In genomic region chr1:162397039-162397448, GRCh38 we compare ENCODE assay signal across 21 cellular contexts. TPM values are rescaled to one million over a fixed set of nuclear protein-coding genes. Genes with fewer than 3 reads are reported as not detected.
DNase-seq lines count a peak whose midpoint lies in the region; ATAC-seq and TF ChIP-seq lines count a peak whose summit lies in the region.
"Had no signal": no experiment of that assay in that cellular context is flagged by ENCODE, and none has a peak within 500 bp of the region (broad histone marks: within the 10 kb centered on the region; RNA-seq: fewer than 3 reads in every experiment).

No MANE protein-coding gene starts in this region.

- peaks cover 0 to under 1% of the 10 kb centered on the region in 2 donors for H3K4me1 ChIP-seq in left lung
- H3K4me1 ChIP-seq: upper lobe of right lung had no signal

- H3K4me3 ChIP-seq in fibroblast of pulmonary artery (replicated peaks; ENCODE audit: low read depth, low read length): no peak overlapping the region
- no peak overlapping the region for H3K4me3 ChIP-seq in left lung
- H3K4me3 ChIP-seq: skin epidermis, upper lobe of right lung had no signal

- H3K9me3 Mint-ChIP-seq in activated naive CD8-positive, alpha-beta T cell treated with anti-CD3 and anti-CD28 coated beads, Interleukin-2, amount 50 U/mL, for 24 hours: no peaks in the 10 kb centered on the region
- no peaks in the 10 kb centered on the region for H3K9me3 Mint-ChIP-seq in activated naive CD8-positive, alpha-beta T cell treated with anti-CD3 and anti-CD28 coated beads for 36 hours
- H3K9me3 Mint-ChIP-seq: activated naive CD4-positive, alpha-beta T cell treated with anti-CD3 and anti-CD28 coated beads, Interleukin-2, amount 50 U/mL, for 24 hours; stimulated activated effector memory CD8-positive, alpha-beta T cell treated with anti-CD3 and anti-CD28 coated beads, Interleukin-12 subunit alpha, Interleukin-12 subunit beta, amount 100 ng/mL, for 72 hours had no signal

- no peaks in the 10 kb centered on the region for H3K9me3 ChIP-seq in left lung
- H3K9me3 ChIP-seq: upper lobe of right lung had no signal

- H3K27me3 Mint-ChIP-seq in activated naive CD8-positive, alpha-beta T cell treated with anti-CD3 and anti-CD28 coated beads, Interleukin-2, amount 50 U/mL, for 24 hours: peaks cover 16% of the 10 kb centered on the region
- H3K27me3 Mint-ChIP-seq in activated naive CD8-positive, alpha-beta T cell treated with anti-CD3 and anti-CD28 coated beads for 36 hours: peaks cover 36% of the 10 kb centered on the region

- TF ChIP-seq CTCF in fibroblast of pulmonary artery (IDR thresholded peaks at IDR 0.05; ENCODE audit: low read length, missing control alignments) (peak; percentile 7), GM20000 (IDR thresholded peaks at IDR 0.05; ENCODE audit: extremely low read depth, missing control alignments) (no peak), left lung (IDR thresholded peaks at IDR 0.05) (no peak)

- peak; percentile 24 for ATAC-seq in activated naive CD8-positive, alpha-beta T cell treated with anti-CD3 and anti-CD28 coated beads, Interleukin-2, amount 50 U/mL, for 24 hours
- ATAC-seq in sciatic nerve: peak; percentile 74
- no peak for ATAC-seq in left lung
- no peak for ATAC-seq in GM18868 (IDR thresholded peaks at IDR 0.05; ENCODE audit: unreplicated experiment)
- ATAC-seq: upper lobe of right lung had no signal

- H3K27ac ChIP-seq in left lung: no peak overlapping the region
- H3K27ac ChIP-seq: skin epidermis, upper lobe of right lung had no signal

- in situ Hi-C loops in SK-MEL-5 (cut with HindIII; ENCODE audit: low pct_unique_long_range_greater_than_20kb, low sequenced_read_pairs): no loop called here

- no peaks in the 10 kb centered on the region for H3K36me3 Mint-ChIP-seq in activated naive CD8-positive, alpha-beta T cell treated with anti-CD3 and anti-CD28 coated beads, Interleukin-2, amount 50 U/mL, for 24 hours (ENCODE audit: low read depth)
- no peaks in the 10 kb centered on the region for H3K36me3 Mint-ChIP-seq in activated naive CD8-positive, alpha-beta T cell treated with anti-CD3 and anti-CD28 coated beads for 36 hours
- H3K36me3 Mint-ChIP-seq: activated naive CD4-positive, alpha-beta T cell treated with anti-CD3 and anti-CD28 coated beads, Interleukin-2, amount 50 U/mL, for 24 hours; stimulated activated effector memory CD8-positive, alpha-beta T cell treated with anti-CD3 and anti-CD28 coated beads, Interleukin-12 subunit alpha, Interleukin-12 subunit beta, amount 100 ng/mL, for 72 hours had no signal

- intact Hi-C loops in sciatic nerve (cut with DNase I) (no loop called here), left lung (cut with DNase I) (no loop called here)

- no peak for DNase-seq in activated naive CD8-positive, alpha-beta T cell treated with anti-CD3 and anti-CD28 coated beads, Interleukin-2, amount 50 U/mL, for 24 hours
- no peak for DNase-seq in activated naive CD8-positive, alpha-beta T cell treated with anti-CD3 and anti-CD28 coated beads for 36 hours
- peak; percentile 11 for DNase-seq in SK-MEL-5 (ENCODE audit: low read depth, low spot score)
- peak; percentile 32 for DNase-seq in fibroblast of pulmonary artery (ENCODE audit: low read depth)
- no peak for DNase-seq in sciatic nerve (ENCODE audit: low spot score)
- no peak for DNase-seq in GM20000 (ENCODE audit: low spot score)
- no peak for DNase-seq in left lung
- DNase-seq: activated CD4-positive, alpha-beta T cell treated with anti-CD3 and anti-CD28 coated beads, Interleukin-2, amount 50 U/mL, for 1 hour; effector CD4-positive, alpha-beta T cell; NCI-H1092 treated with DMSO at 0.1 percent for 48 hours; NCI-H2171 treated with DMSO at 0.1 percent for 48 hours; SIG-M5; T1000; upper lobe of right lung had no signal

- H3K27ac Mint-ChIP-seq in activated naive CD8-positive, alpha-beta T cell treated with anti-CD3 and anti-CD28 coated beads, Interleukin-2, amount 50 U/mL, for 24 hours: no peak overlapping the region
- no peak overlapping the region for H3K27ac Mint-ChIP-seq in activated naive CD8-positive, alpha-beta T cell treated with anti-CD3 and anti-CD28 coated beads for 36 hours
- H3K27ac Mint-ChIP-seq: activated naive CD4-positive, alpha-beta T cell treated with anti-CD3 and anti-CD28 coated beads, Interleukin-2, amount 50 U/mL, for 24 hours; stimulated activated effector memory CD8-positive, alpha-beta T cell treated with anti-CD3 and anti-CD28 coated beads, Interleukin-12 subunit alpha, Interleukin-12 subunit beta, amount 100 ng/mL, for 72 hours had no signal

- H3K4me3 Mint-ChIP-seq in activated naive CD8-positive, alpha-beta T cell treated with anti-CD3 and anti-CD28 coated beads, Interleukin-2, amount 50 U/mL, for 24 hours: no peak overlapping the region
- no peak overlapping the region for H3K4me3 Mint-ChIP-seq in activated naive CD8-positive, alpha-beta T cell treated with anti-CD3 and anti-CD28 coated beads for 36 hours
- H3K4me3 Mint-ChIP-seq: activated naive CD4-positive, alpha-beta T cell treated with anti-CD3 and anti-CD28 coated beads, Interleukin-2, amount 50 U/mL, for 24 hours; stimulated activated effector memory CD8-positive, alpha-beta T cell treated with anti-CD3 and anti-CD28 coated beads, Interleukin-12 subunit alpha, Interleukin-12 subunit beta, amount 100 ng/mL, for 72 hours had no signal

- H3K4me1 Mint-ChIP-seq in activated naive CD8-positive, alpha-beta T cell treated with anti-CD3 and anti-CD28 coated beads, Interleukin-2, amount 50 U/mL, for 24 hours: no peaks in the 10 kb centered on the region
- no peaks in the 10 kb centered on the region for H3K4me1 Mint-ChIP-seq in activated naive CD8-positive, alpha-beta T cell treated with anti-CD3 and anti-CD28 coated beads for 36 hours
- H3K4me1 Mint-ChIP-seq: stimulated activated effector memory CD8-positive, alpha-beta T cell treated with anti-CD3 and anti-CD28 coated beads, Interleukin-12 subunit alpha, Interleukin-12 subunit beta, amount 100 ng/mL, for 72 hours had no signal

- H3K27me3 ChIP-seq in left lung: peaks cover 0 to 15% of the 10 kb centered on the region in 2 donors
- H3K27me3 ChIP-seq: upper lobe of right lung had no signal

- H3K36me3 ChIP-seq in left lung: no peaks in the 10 kb centered on the region
- H3K36me3 ChIP-seq: upper lobe of right lung had no signal

RNA-seq across cellular contexts. Expression of gene SH2D1B, which starts 14.9 kb away (rescaled TPM):
- not detected for total RNA-seq in activated naive CD8-positive, alpha-beta T cell treated with anti-CD3 and anti-CD28 coated beads for 36 hours
- not detected in 2 replicates for total RNA-seq in SK-MEL-5 (2014; rRNA removed; shearing (Covaris generic))
- not detected in 2 replicates for polyA plus RNA-seq in SK-MEL-5 (2015; cell fraction: cytosol; rRNA removed)
- polyA plus RNA-seq in SK-MEL-5 (2015; cell fraction: nucleus; rRNA removed): 0.08 TPM in 1 of 2 replicates, not detected in the other
- total RNA-seq in sciatic nerve (0.53 TPM), left lung (1 to 10 TPM in 1 of 2 donors, under 1 TPM in 1; 0.68 to 1.2 TPM)
- total RNA-seq: cardiac septum, frontal cortex had no signal

RNA-seq across cellular contexts. Expression of gene C1orf226, which starts 15.5 kb away (rescaled TPM):
- total RNA-seq in activated naive CD8-positive, alpha-beta T cell treated with anti-CD3 and anti-CD28 coated beads for 36 hours: under 1 TPM; 0.14 to 0.44 TPM
- total RNA-seq in SK-MEL-5 (2014; rRNA removed; shearing (Covaris generic)): 1.2 and 1.8 TPM in 2 replicates
- 7.3 and 7.4 TPM in 2 replicates for polyA plus RNA-seq in SK-MEL-5 (2015; cell fraction: cytosol; rRNA removed)
- 6.9 and 10.7 TPM in 2 replicates for polyA plus RNA-seq in SK-MEL-5 (2015; cell fraction: nucleus; rRNA removed)
- 13.0 TPM for total RNA-seq in sciatic nerve
- 1 to 10 TPM; 5.2 to 8.5 TPM for total RNA-seq in left lung

RNA-seq across cellular contexts. Expression of gene SPATA46, which starts 20.4 kb away (rescaled TPM):
- total RNA-seq in activated naive CD8-positive, alpha-beta T cell treated with anti-CD3 and anti-CD28 coated beads for 36 hours: not detected
- 0.32 TPM in 1 of 2 replicates, not detected in the other for total RNA-seq in SK-MEL-5 (2014; rRNA removed; shearing (Covaris generic))
- not detected in 2 replicates for polyA plus RNA-seq in SK-MEL-5 (2015; cell fraction: cytosol; rRNA removed)
- not detected in 2 replicates for polyA plus RNA-seq in SK-MEL-5 (2015; cell fraction: nucleus; rRNA removed)
- total RNA-seq in sciatic nerve (not detected), left lung (not detected)
- total RNA-seq: cardiac septum, frontal cortex, mesenteric fat pad, upper lobe of right lung had no signal

Comparison
In these comparisons a context has a peak if more than half of its experiments do, and no peak if none do; other contexts are left out.
1. ATAC-seq: peak in activated naive CD8-positive, alpha-beta T cell treated with anti-CD3 and anti-CD28 coated beads, Interleukin-2, amount 50 U/mL, for 24 hours (single experiment) and sciatic nerve (single experiment); none in left lung (single experiment) and GM18868 (single experiment).
2. DNase-seq: peak in SK-MEL-5 (single experiment) and fibroblast of pulmonary artery (single experiment); none in activated naive CD8-positive, alpha-beta T cell treated with anti-CD3 and anti-CD28 coated beads, Interleukin-2, amount 50 U/mL, for 24 hours (single experiment), activated naive CD8-positive, alpha-beta T cell treated with anti-CD3 and anti-CD28 coated beads for 36 hours (single experiment), sciatic nerve (single experiment), GM20000 (single experiment) and left lung (0 of 2).